Comparison of ENCODE assay signal across 9 cellular contexts in the genomic region with DNA sequence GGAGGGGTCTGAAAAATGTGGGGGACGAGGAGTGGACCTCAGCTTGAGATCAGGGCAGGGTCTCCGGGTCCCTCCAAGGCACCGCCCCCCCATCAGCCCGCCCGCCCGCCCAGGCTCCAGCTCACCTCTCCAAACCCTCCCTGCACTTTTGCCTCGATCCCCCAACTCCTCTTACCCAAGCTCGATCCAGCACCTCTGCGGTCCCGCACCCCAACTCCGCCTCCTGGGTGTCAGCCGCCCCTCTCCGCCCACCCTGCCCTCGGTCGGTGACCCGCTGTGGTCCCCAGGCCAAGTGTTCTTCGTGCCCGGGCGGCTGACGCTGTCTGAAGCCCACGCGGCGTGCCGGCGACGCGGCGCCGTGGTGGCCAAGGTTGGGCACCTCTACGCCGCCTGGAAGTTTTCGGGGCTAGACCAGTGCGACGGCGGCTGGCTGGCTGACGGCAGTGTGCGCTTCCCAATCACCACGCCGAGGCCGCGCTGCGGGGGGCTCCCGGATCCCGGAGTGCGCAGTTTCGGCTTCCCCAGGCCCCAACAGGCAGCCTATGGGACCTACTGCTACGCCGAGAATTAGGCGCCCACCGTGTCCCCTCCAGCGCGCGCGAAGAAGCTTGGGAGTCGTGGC. TPM values are rescaled to one million over a fixed set of nuclear protein-coding genes. Genes with fewer than 3 reads are reported as not detected.
DNase-seq lines count a peak whose midpoint lies in the region; ATAC-seq and TF ChIP-seq lines count a peak whose summit lies in the region.
"Had no signal": no experiment of that assay in that cellular context is flagged by ENCODE, and none has a peak within 500 bp of the region (broad histone marks: within the 10 kb centered on the region; RNA-seq: fewer than 3 reads in every experiment).

No MANE protein-coding gene starts in this region.

- 1% methylated on average over 44 to 55 of the region's 55 CpGs for WGBS in heart right ventricle, 2 donors
- WGBS in sigmoid colon, 2 donors, result 2 to 5% methylated on average over 55 of the region's 55 CpGs

- H3K27ac ChIP-seq in heart right ventricle (peak overlapping the region in 9 of 10 donors; percentile 45 to 76 (median 63)), sigmoid colon (peak overlapping the region in 3 of 4 donors; percentile 11 to 51 (median 28))

- peaks cover 13 to 17% (median 14%) of the 10 kb centered on the region in 3 donors for H3K4me1 Mint-ChIP-seq in T-cell

- no peaks in the 10 kb centered on the region for H3K36me3 ChIP-seq in heart right ventricle
- no peaks in the 10 kb centered on the region for H3K36me3 ChIP-seq in sigmoid colon

- TF ChIP-seq EP300 in sigmoid colon (IDR thresholded peaks at IDR 0.05), result no peak

- DNase-seq in GM13977 (ENCODE audit: low spot score) (peak; percentile 13), T-cell (peak in 1 of 34 experiments; percentile 17), heart right ventricle (peak in 1 of 2 donors; percentile 23), sigmoid colon (no peak), NCI-H2227 (lab: John Stamatoyannopoulos, UW; ENCODE audit: unreplicated experiment) (no peak), cerebellar nuclear complex (lab: John Stamatoyannopoulos, UW) (no peak)

- TF ChIP-seq CTCF in GM13977 (IDR thresholded peaks at IDR 0.05; ENCODE audit: extremely low read depth, insufficient read depth, missing control alignments) (no peak), heart right ventricle (IDR thresholded peaks at IDR 0.05) (no peak), sigmoid colon (IDR thresholded peaks at IDR 0.05) (no peak)

- no peak overlapping the region for H3K27ac Mint-ChIP-seq in T-cell

- H3K9me3 ChIP-seq in heart right ventricle (no peaks in the 10 kb centered on the region), sigmoid colon (no peaks in the 10 kb centered on the region)

- H3K27me3 ChIP-seq in heart right ventricle, result peaks cover 19 to 100% (median 64%) of the 10 kb centered on the region in 7 donors
- H3K27me3 ChIP-seq in sigmoid colon, result peaks cover 32 to 80% (median 49%) of the 10 kb centered on the region in 3 donors

- intact Hi-C loops in heart right ventricle (cut with DNase I) (loop anchor here in 4 of 10 donors (2.0 to 5.0 kb wide), 3 partner anchors 32 to 100 kb away; a partner anchor contains a TSS), sigmoid colon (cut with DNase I) (no loop called here)

- H3K4me3 Mint-ChIP-seq in T-cell, result peak overlapping the region; percentile 49 to 69 (median 58)

- TF ChIP-seq POLR2A in sigmoid colon (IDR thresholded peaks at IDR 0.05), result no peak

- no peaks in the 10 kb centered on the region for H3K9me3 Mint-ChIP-seq in T-cell

- peaks cover 52 to 63% of the 10 kb centered on the region in 2 donors for H3K27me3 Mint-ChIP-seq in T-cell

- POLR2A ChIA-PET in T-cell (lab: Charles Lee), result no interaction called here

- CTCF ChIA-PET in T-cell (lab: Charles Lee), result interaction anchor here (0.6 to 1.4 kb wide), 10 partner anchors 14 to 124 kb away, joined by 3 to 10 read pairs (median 4); a partner anchor contains a TSS

- no peaks in the 10 kb centered on the region for H3K36me3 Mint-ChIP-seq in T-cell

- H3K4me1 ChIP-seq in heart right ventricle (peaks cover 10 to 34% (median 24%) of the 10 kb centered on the region in 9 donors), sigmoid colon (peaks cover 0 to 25% (median 23%) of the 10 kb centered on the region in 4 donors)

- in situ Hi-C loops in GM13977 (cut with MboI; ENCODE audit: low pct_unique_long_range_greater_than_20kb, low sequenced_read_pairs, unreplicated experiment), result no loop called here

- ATAC-seq in T-cell (replicated peaks in 1 of 4) (peak in 3 of 4 experiments; percentile 10 to 28 (median 23)), heart right ventricle (peak in 4 of 8 donors; percentile 2 to 16 (median 6)), GM18498 (IDR thresholded peaks at IDR 0.05; ENCODE audit: unreplicated experiment) (no peak), HG03378 (IDR thresholded peaks at IDR 0.05; ENCODE audit: unreplicated experiment) (no peak)

- peak overlapping the region; percentile 34 to 58 (median 49) for H3K4me3 ChIP-seq in heart right ventricle
- peak overlapping the region; percentile 5 to 44 (median 34) for H3K4me3 ChIP-seq in sigmoid colon

RNA-seq across cellular contexts. Expression of a gene that starts 5.7 kb away (rescaled TPM):
- total RNA-seq in T-cell (under 1 TPM in 1 of 5 donors, not detected in 4; 0.33 TPM), heart right ventricle (1 to 10 TPM in 3 of 10 donors, under 1 TPM in 6, not detected in 1; 0.24 to 1.7 (median 0.77) TPM), sigmoid colon (1 to 10 TPM in 1 of 4 donors, under 1 TPM in 1, not detected in 2; 0.71 to 1.2 TPM)
- polyA plus RNA-seq in heart right ventricle (1 to 10 TPM; 3.0 to 6.3 TPM), sigmoid colon (under 1 TPM in 1 of 3 donors, not detected in 2; 0.10 TPM)
- total RNA-seq: T-helper 1 cell treated with Interleukin-12 subunit alpha and Interleukin-12 subunit beta and Interleukin-4 antibody, amounts not matched to agents 30 ng/mL and 1 ng/mL, for 36 hours had no signal

RNA-seq across cellular contexts. Expression of a gene that starts 17.0 kb away (rescaled TPM):
- total RNA-seq in T-cell (not detected), heart right ventricle (under 1 TPM in 6 of 10 donors, not detected in 4; 0.14 to 0.52 (median 0.24) TPM), sigmoid colon (1 to 10 TPM in 3 of 4 donors, not detected in 1; 2.0 to 2.9 (median 2.3) TPM)
- polyA plus RNA-seq in heart right ventricle (under 1 TPM; 0.20 to 0.29 TPM), sigmoid colon (under 1 TPM in 1 of 3 donors, not detected in 2; 0.12 TPM)
- total RNA-seq: T-helper 1 cell treated with Interleukin-12 subunit alpha and Interleukin-12 subunit beta and Interleukin-4 antibody, amounts not matched to agents 30 ng/mL and 1 ng/mL, for 36 hours had no signal

RNA-seq across cellular contexts. Expression of a gene that starts 23.6 kb away (rescaled TPM):
- total RNA-seq in T-cell (10 to 100 TPM; 34.3 to 41.6 (median 40.6) TPM), heart right ventricle (10 to 100 TPM in 9 of 10 donors, 1 to 10 TPM in 1; 9.3 to 25.4 (median 13.3) TPM), sigmoid colon (10 to 100 TPM; 12.2 to 22.9 (median 17.3) TPM)
- polyA plus RNA-seq in heart right ventricle (10 to 100 TPM; 24.1 to 34.5 TPM), sigmoid colon (10 to 100 TPM; 10.2 to 32.9 (median 18.0) TPM)

RNA-seq across cellular contexts. Expression of a gene that starts 33.3 kb away (rescaled TPM):
- total RNA-seq in T-cell (10 to 100 TPM; 32.4 to 47.7 (median 41.7) TPM), heart right ventricle (100 to 1,000 TPM in 9 of 10 donors, 10 to 100 TPM in 1; 93.1 to 134 (median 112) TPM), sigmoid colon (100 to 1,000 TPM in 1 of 4 donors, 10 to 100 TPM in 3; 59.3 to 113 (median 67.2) TPM)
- polyA plus RNA-seq in heart right ventricle (100 to 1,000 TPM in 1 of 2 donors, 10 to 100 TPM in 1; 59.8 to 103 TPM), sigmoid colon (10 to 100 TPM; 80.8 to 91.6 (median 84.1) TPM)

RNA-seq across cellular contexts. Expression of a gene that starts 45.4 kb away (rescaled TPM):
- total RNA-seq in T-cell (10 to 100 TPM in 4 of 5 donors, 1 to 10 TPM in 1; 9.9 to 43.6 (median 16.4) TPM), heart right ventricle (under 1 TPM in 1 of 10 donors, not detected in 9; 0.21 TPM), sigmoid colon (not detected)
- polyA plus RNA-seq in heart right ventricle (under 1 TPM in 1 of 2 donors, not detected in 1; 0.03 TPM), sigmoid colon (1 to 10 TPM in 1 of 3 donors, not detected in 2; 2.6 TPM)

Comparison
In these comparisons a context has a peak if more than half of its experiments do, and no peak if none do; other contexts are left out.
1. ATAC-seq: peak in T-cell (3 of 4); none in GM18498 (single experiment) and HG03378 (single experiment).